Comparison of ENCODE assay signal across 16 cellular contexts in the genomic region with DNA sequence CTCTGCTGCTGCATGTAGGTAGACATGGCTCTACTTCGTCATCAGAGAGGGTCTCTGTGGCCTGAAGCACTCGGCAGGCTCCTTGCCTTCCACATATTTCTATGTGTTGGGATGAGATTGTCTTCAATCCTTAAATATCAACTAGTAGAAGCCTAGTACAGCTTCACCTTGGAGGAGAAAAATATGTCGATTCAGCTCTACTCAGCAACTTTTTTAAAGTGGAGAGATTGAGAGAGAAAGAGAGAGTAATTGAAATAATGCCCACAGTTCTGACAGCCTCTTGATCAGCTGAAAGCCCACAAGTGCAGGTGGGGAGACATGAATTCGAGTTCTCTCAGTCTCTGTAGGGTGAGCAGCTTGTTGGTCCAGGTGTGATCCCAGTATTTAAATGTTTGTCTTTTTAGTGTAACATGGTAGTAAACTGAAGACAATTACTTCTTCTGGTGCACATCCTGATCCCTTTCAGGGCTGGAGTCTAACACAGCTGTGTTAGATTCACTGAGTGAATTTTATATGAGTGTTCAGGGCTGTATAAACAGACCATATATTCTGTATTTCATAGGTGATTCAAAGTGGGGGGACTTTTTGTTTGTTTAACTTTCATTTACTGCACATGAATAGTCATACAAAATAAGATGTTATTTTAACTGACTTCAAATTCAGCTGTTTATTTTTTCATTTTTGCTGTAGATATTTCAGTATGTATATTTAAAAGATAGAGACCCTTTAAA.
DNase-seq lines count a peak whose midpoint lies in the region; ATAC-seq and TF ChIP-seq lines count a peak whose summit lies in the region.
"Had no signal": no experiment of that assay in that cellular context is flagged by ENCODE, and none has a peak within 500 bp of the region (broad histone marks: within the 10 kb centered on the region; RNA-seq: fewer than 3 reads in every experiment).

No MANE protein-coding gene starts in this region.

- H2BK120ac ChIP-seq in H9 (ENCODE audit: low read depth, low read length, poor library complexity, severe bottlenecking), result no peak overlapping the region

- H3K56ac ChIP-seq in H9 (ENCODE audit: insufficient read length, low read depth, low read length), result no peak overlapping the region

- no peaks in the 10 kb centered on the region; the same call in 1 of the 2 replicates for H3K79me2 ChIP-seq in H9 (ENCODE audit: insufficient read depth, low read length)

- H3K9me3 ChIP-seq in CD8-positive, alpha-beta T cell (ENCODE audit: low read length), result no peaks in the 10 kb centered on the region
- H3K9me3 ChIP-seq in H9 (ENCODE audit: control insufficient read depth, low read depth, low read length), result no peaks in the 10 kb centered on the region
- H3K9me3 ChIP-seq: SJSA1, upper lobe of left lung had no signal

- no peak for ATAC-seq in CD8-positive, alpha-beta T cell
- no peak for ATAC-seq in activated B cell treated with CpG ODN at 0.5 μM for 24 hours (ENCODE audit: low read depth)
- no peak for ATAC-seq in naive thymus-derived CD8-positive, alpha-beta T cell

- no peak overlapping the region for H4K91ac ChIP-seq in H9 (ENCODE audit: insufficient read length, low read depth, low read length)

- intact Hi-C loops in CD8-positive, alpha-beta T cell (cut with DNase I, micrococcal nuclease), result loop anchor here in 1 of 2 experiments (5.0 kb wide), 1 partner anchor 73 kb away; no protein-coding TSS in a partner anchor
- intact Hi-C loops in activated B cell treated with CpG ODN at 0.5 μM for 24 hours (cut with micrococcal nuclease), result no loop called here
- intact Hi-C loops in posterior vena cava (cut with DNase I), result no loop called here

- H3K27me3 Mint-ChIP-seq in CD8-positive, alpha-beta T cell (ENCODE audit: low read depth), result no peaks in the 10 kb centered on the region
- no peaks in the 10 kb centered on the region for H3K27me3 Mint-ChIP-seq in H9 (ENCODE audit: low read depth)
- H3K27me3 Mint-ChIP-seq in activated B cell treated with CpG ODN at 0.5 μM for 24 hours, result no peaks in the 10 kb centered on the region
- H3K27me3 Mint-ChIP-seq in naive thymus-derived CD8-positive, alpha-beta T cell, result no peaks in the 10 kb centered on the region

- POLR2A ChIA-PET in CD8-positive, alpha-beta T cell (lab: Charles Lee), result no interaction called here
- POLR2A ChIA-PET in activated B cell treated with CpG ODN at 0.5 μM for 24 hours (lab: Charles Lee), result interaction anchor here (0.5 to 4.2 kb wide), 6 partner anchors 8 to 145 kb away, joined by 3 to 44 read pairs (median 6); a partner anchor contains a TSS
- POLR2A ChIA-PET in naive thymus-derived CD8-positive, alpha-beta T cell (lab: Charles Lee), result interaction anchor here (1.0 kb wide), 1 partner anchor 32 kb away, joined by 3 read pairs; no protein-coding TSS in a partner anchor

- no peak overlapping the region for H3T11ph ChIP-seq in H9 (ENCODE audit: low read length)

- no peaks in the 10 kb centered on the region for H3K79me1 ChIP-seq in H9 (ENCODE audit: insufficient read depth, low read depth, low read length, poor library complexity, severe bottlenecking)

- H3K4me3 Mint-ChIP-seq in CD8-positive, alpha-beta T cell, result no peak overlapping the region
- H3K4me3 Mint-ChIP-seq in H9 (no peak overlapping the region), activated B cell treated with CpG ODN at 0.5 μM for 24 hours (peak overlapping the region; percentile 13)
- no peak overlapping the region for H3K4me3 Mint-ChIP-seq in naive thymus-derived CD8-positive, alpha-beta T cell

- H3K4me1 Mint-ChIP-seq in CD8-positive, alpha-beta T cell (ENCODE audit: low read depth), result peaks cover 47% of the 10 kb centered on the region
- H3K4me1 Mint-ChIP-seq in H9 (peaks cover 43 to 50% of the 10 kb centered on the region in 2 experiments), activated B cell treated with CpG ODN at 0.5 μM for 24 hours (peaks cover 92% of the 10 kb centered on the region)
- H3K4me1 Mint-ChIP-seq in naive thymus-derived CD8-positive, alpha-beta T cell, result peaks cover 22 to 78% (median 53%) of the 10 kb centered on the region in 4 donors

- no peak overlapping the region for H4K5ac ChIP-seq in H9 (ENCODE audit: insufficient read length, low read depth, low read length)

- H3K4me3 ChIP-seq in CD8-positive, alpha-beta T cell (ENCODE audit: low read depth, low read length), result no peak overlapping the region
- H3K4me3 ChIP-seq: cardiac muscle cell, lung, SJSA1, upper lobe of left lung had no signal

- CTCF ChIA-PET in CD8-positive, alpha-beta T cell (lab: Charles Lee), result interaction anchor here (1.0 to 1.1 kb wide), 2 partner anchors 14 to 85 kb away, joined by 3 read pairs; no protein-coding TSS in a partner anchor
- CTCF ChIA-PET in activated B cell treated with CpG ODN at 0.5 μM for 24 hours (lab: Charles Lee), result interaction anchor here (0.9 to 1.4 kb wide), 4 partner anchors 35 to 145 kb away, joined by 3 to 5 read pairs (median 4); no protein-coding TSS in a partner anchor

- H3K27ac ChIP-seq in CD8-positive, alpha-beta T cell (ENCODE audit: low read depth, low read length), result no peak overlapping the region
- H3K27ac ChIP-seq in H9 (ENCODE audit: insufficient read length, low read depth, low read length), result no peak overlapping the region
- H3K27ac ChIP-seq: cardiac muscle cell, SJSA1, upper lobe of left lung had no signal

- H3K9me3 Mint-ChIP-seq in CD8-positive, alpha-beta T cell, result no peaks in the 10 kb centered on the region
- H3K9me3 Mint-ChIP-seq in H9, result no peaks in the 10 kb centered on the region
- H3K9me3 Mint-ChIP-seq in activated B cell treated with CpG ODN at 0.5 μM for 24 hours, result no peaks in the 10 kb centered on the region
- no peaks in the 10 kb centered on the region for H3K9me3 Mint-ChIP-seq in naive thymus-derived CD8-positive, alpha-beta T cell

- H3K23me2 ChIP-seq in H9 (ENCODE audit: insufficient read length, low read depth, low read length, poor library complexity, severe bottlenecking), result peaks cover 2% of the 10 kb centered on the region

- WGBS in H9 (ENCODE audit: extremely low coverage, insufficient read length, low lambda C conversion rate), result no CpG with 5 or more reads among the region's 4 CpGs

- H3K27ac Mint-ChIP-seq in CD8-positive, alpha-beta T cell, result peak overlapping the region; percentile 52
- H3K27ac Mint-ChIP-seq in H9 (peak overlapping the region; percentile 4 to 85 (median 75); a peak in 5 of 7 replicates), activated B cell treated with CpG ODN at 0.5 μM for 24 hours (peak overlapping the region; percentile 87)
- H3K27ac Mint-ChIP-seq in naive thymus-derived CD8-positive, alpha-beta T cell, result peak overlapping the region in 7 of 10 donors; percentile 41 to 84 (median 80)

- H3K23ac ChIP-seq in H9 (ENCODE audit: insufficient read length, low read depth, low read length), result no peak overlapping the region

- no peaks in the 10 kb centered on the region for H3K27me3 ChIP-seq in CD8-positive, alpha-beta T cell (ENCODE audit: insufficient read depth, low read length)
- no peaks in the 10 kb centered on the region for H3K27me3 ChIP-seq in H9 (ENCODE audit: insufficient read depth, low read length)
- H3K27me3 ChIP-seq: cardiac muscle cell, SJSA1, upper lobe of left lung had no signal

- no peak overlapping the region for H4K8ac ChIP-seq in H9 (replicated peaks; ENCODE audit: insufficient read length, low read depth, low read length)

- H3K4ac ChIP-seq in H9 (ENCODE audit: low read depth, low read length), result no peak overlapping the region

- H3K18ac ChIP-seq in H9 (ENCODE audit: insufficient read length, low read depth, low read length), result no peak overlapping the region

- H2BK15ac ChIP-seq in H9 (ENCODE audit: low read depth, low read length), result no peak overlapping the region

- no peak overlapping the region for H2AK5ac ChIP-seq in H9 (ENCODE audit: insufficient read length, low read length)

- no peak for DNase-seq in CD8-positive, alpha-beta T cell
- DNase-seq in H9 (no peak), activated B cell treated with CpG ODN at 0.5 μM for 24 hours (no peak), medulla oblongata (ENCODE audit: extremely low spot score) (no peak), posterior vena cava (ENCODE audit: low spot score) (no peak), anterior cingulate cortex (lab: John Stamatoyannopoulos, UW) (no peak)
- no peak for DNase-seq in naive thymus-derived CD8-positive, alpha-beta T cell
- DNase-seq: foreskin fibroblast; HCEC 1CT; NCI-H1436 treated with DMSO at 0.1 percent for 48 hours; NCI-H446; stimulated activated CD4-positive, alpha-beta T cell treated with anti-CD3 and anti-CD28 coated beads, Interleukin-4, amount 100 ng/mL, for 4 hours; upper lobe of left lung had no signal

- peaks cover 64% of the 10 kb centered on the region for H3K36me3 Mint-ChIP-seq in CD8-positive, alpha-beta T cell
- H3K36me3 Mint-ChIP-seq in H9 (ENCODE audit: insufficient read depth in 1 of 3, low read depth in 3 of 3) (peaks cover 20 to 50% (median 38%) of the 10 kb centered on the region in 3 experiments; a peak in 6 of 7 replicates), activated B cell treated with CpG ODN at 0.5 μM for 24 hours (ENCODE audit: low read depth) (peaks cover 41% of the 10 kb centered on the region)
- peaks cover 0 to 59% (median 10%) of the 10 kb centered on the region in 3 donors for H3K36me3 Mint-ChIP-seq in naive thymus-derived CD8-positive, alpha-beta T cell

- H2BK5ac ChIP-seq in H9 (ENCODE audit: insufficient read length, low read length), result no peak overlapping the region

- no peak overlapping the region for H2BK12ac ChIP-seq in H9 (ENCODE audit: insufficient read length, low read depth, low read length)

- TF ChIP-seq CTCF in CD8-positive, alpha-beta T cell (IDR thresholded peaks at IDR 0.05), result no peak
- no peak for TF ChIP-seq CTCF in H9 (conservative IDR thresholded peaks at IDR 0.05)
- no peak for TF ChIP-seq CTCF in activated B cell treated with CpG ODN at 0.5 μM for 24 hours (IDR thresholded peaks at IDR 0.05)

- H3K4me1 ChIP-seq in CD8-positive, alpha-beta T cell (ENCODE audit: insufficient read depth, low read length), result peaks cover 3% of the 10 kb centered on the region
- H3K4me1 ChIP-seq in H9 (ENCODE audit: insufficient read depth, low read length), result peaks cover 17% of the 10 kb centered on the region; the same call in 1 of the 2 replicates

- no peak overlapping the region for H3K14ac ChIP-seq in H9 (ENCODE audit: insufficient read depth, low read length)

- no peak overlapping the region for H3K9ac ChIP-seq in H9 (ENCODE audit: extremely low read depth, insufficient read length, low read length)

- no peaks in the 10 kb centered on the region for H4K20me1 ChIP-seq in H9 (ENCODE audit: control insufficient read depth, insufficient read depth, insufficient read length)

- no peak overlapping the region for H3K4me2 ChIP-seq in H9 (ENCODE audit: insufficient read depth, insufficient read length, low read length)

- H2AFZ ChIP-seq in H9 (ENCODE audit: low read length), result no peak overlapping the region

- H3K36me3 ChIP-seq in CD8-positive, alpha-beta T cell (ENCODE audit: insufficient read depth, low read length), result peaks cover 3% of the 10 kb centered on the region
- H3K36me3 ChIP-seq: cardiac muscle cell, SJSA1, upper lobe of left lung had no signal

- no peak overlapping the region for H2BK20ac ChIP-seq in H9 (ENCODE audit: low read depth, low read length, poor library complexity, severe bottlenecking)
